In the genomic region with DNA sequence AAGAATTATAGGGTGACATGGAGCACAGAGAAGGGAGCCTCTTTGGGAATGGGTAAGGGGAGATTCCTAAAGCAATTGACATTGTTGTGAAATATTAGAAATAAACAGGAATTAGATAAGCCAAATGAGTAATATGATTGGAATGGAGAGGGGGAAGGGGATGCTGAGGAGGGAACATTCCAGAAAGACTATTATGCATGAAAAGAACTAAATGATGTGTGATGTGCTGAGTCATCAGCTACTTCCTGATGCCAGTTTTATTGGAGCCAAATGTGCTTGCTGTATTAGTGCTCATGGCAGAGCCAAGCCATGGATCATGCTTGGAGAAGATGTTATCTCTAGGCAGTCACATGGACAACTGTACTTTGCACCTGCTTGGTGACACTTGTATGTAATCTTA, we compare ENCODE assay signal across 13 cellular contexts.
A peak's percentile ranks its signal among the peaks of the same experiment; 100 is the strongest.
DNase-seq lines count a peak whose midpoint lies in the region; ATAC-seq and TF ChIP-seq lines count a peak whose summit lies in the region.
"Had no signal": no experiment of that assay in that cellular context is flagged by ENCODE, and none has a peak within 500 bp of the region (broad histone marks: within the 10 kb centered on the region; RNA-seq: fewer than 3 reads in every experiment).

No MANE protein-coding gene starts in this region.

- no peak overlapping the region for H2AK5ac ChIP-seq in mesenchymal stem cell (ENCODE audit: low read length, severe bottlenecking)

- no peak overlapping the region for H4K8ac ChIP-seq in mesenchymal stem cell (ENCODE audit: low read length)

- H2BK120ac ChIP-seq in mesenchymal stem cell (ENCODE audit: low read depth, low read length), result no peak overlapping the region

- no peak overlapping the region for H2BK12ac ChIP-seq in mesenchymal stem cell (ENCODE audit: low read length in 2 of 2)

- no peak overlapping the region for H3K9ac ChIP-seq in mesenchymal stem cell (ENCODE audit: low read length)
- H3K9ac ChIP-seq: KMS-11 had no signal

- H3K4me3 Mint-ChIP-seq in GM23338, result no peak overlapping the region

- H3K9me2 ChIP-seq in GM23338 (ENCODE audit: insufficient read depth), result no peaks in the 10 kb centered on the region

- no peaks in the 10 kb centered on the region for H3K9me3 Mint-ChIP-seq in GM23338

- no peak overlapping the region for H2BK15ac ChIP-seq in mesenchymal stem cell (ENCODE audit: low read depth, poor library complexity, severe bottlenecking)

- no peaks in the 10 kb centered on the region for H3K79me1 ChIP-seq in mesenchymal stem cell (replicated peaks; ENCODE audit: low read length, poor library complexity, severe bottlenecking)

- no peak overlapping the region for H3K4ac ChIP-seq in mesenchymal stem cell (ENCODE audit: low read depth in 1 of 2, low read length in 2 of 2)

- in situ Hi-C loops in Caki2 (cut with HindIII; ENCODE audit: low pct_unique_long_range_greater_than_20kb, low sequenced_read_pairs), result no loop called here

- no peaks in the 10 kb centered on the region for H3K9me3 ChIP-seq in mesenchymal stem cell (ENCODE audit: control insufficient read depth, low read length)

- H3K27ac Mint-ChIP-seq in GM23338, result no peak overlapping the region

- no peak overlapping the region for H3K14ac ChIP-seq in mesenchymal stem cell (ENCODE audit: low read length in 2 of 2)

- H3K36me3 ChIP-seq in mesenchymal stem cell (ENCODE audit: control insufficient read depth in 1 of 2, insufficient read depth in 2 of 2, low read depth in 1 of 2, low read length in 2 of 2) (no peaks in the 10 kb centered on the region), GM23338 (ENCODE audit: insufficient read depth) (no peaks in the 10 kb centered on the region)

- H3F3A ChIP-seq in GM23338 (replicated peaks; ENCODE audit: low read depth), result no peaks in the 10 kb centered on the region

- H2BK5ac ChIP-seq in mesenchymal stem cell (ENCODE audit: low read depth, low read length, poor library complexity, severe bottlenecking), result no peak overlapping the region

- H3K4me3 ChIP-seq in mesenchymal stem cell (ENCODE audit: insufficient read depth in 1 of 2, low read depth in 1 of 2, low read length in 2 of 2) (no peak overlapping the region), GM23338 (no peak overlapping the region)

- no peak for TF ChIP-seq CTCF in GM23338 (conservative IDR thresholded peaks at IDR 0.05; ENCODE audit: low read depth in 2 of 2)

- no peak overlapping the region for H3K4me2 ChIP-seq in mesenchymal stem cell (ENCODE audit: low read length, poor library complexity, severe bottlenecking)
- no peak overlapping the region for H3K4me2 ChIP-seq in GM23338
- H3K4me2 ChIP-seq: KMS-11 had no signal

- H3K23ac ChIP-seq in mesenchymal stem cell (ENCODE audit: low read length in 2 of 2), result no peak overlapping the region

- no peak for ATAC-seq in GM23338

- H3K4me1 ChIP-seq in mesenchymal stem cell (ENCODE audit: control insufficient read depth, insufficient read depth, low read depth, low read length) (no peaks in the 10 kb centered on the region), GM23338 (ENCODE audit: insufficient read depth) (no peaks in the 10 kb centered on the region)

- no peaks in the 10 kb centered on the region for H3K36me3 Mint-ChIP-seq in GM23338 (ENCODE audit: low read depth)

- peak; percentile 76 for DNase-seq in Caki2 (ENCODE audit: low read depth)
- peak; percentile 70 for DNase-seq in NCI-H226
- DNase-seq in dermis microvascular lymphatic vessel endothelial cell (ENCODE audit: low read depth in 2 of 2), result peak; percentile 43 to 78
- DNase-seq in mesenchymal stem cell, result peak; percentile 52
- DNase-seq in GM23338 (ENCODE audit: low spot score), result no peak
- no peak for DNase-seq in NCI-H345 treated with DMSO at 0.1 percent for 48 hours (lab: John Stamatoyannopoulos, UW; ENCODE audit: unreplicated experiment)
- DNase-seq in stimulated activated CD4-positive, alpha-beta T cell treated with anti-CD3 and anti-CD28 coated beads, Interleukin-2, amount 100 ng/mL, for 48 hours, result no peak
- no peak for DNase-seq in DMS 273 (lab: John Stamatoyannopoulos, UW; ENCODE audit: unreplicated experiment)
- DNase-seq: activated T-cell treated with anti-CD3 and anti-CD28 coated beads, Interleukin-2, amount 50 U/mL, for 1 hour; cerebellar nuclear complex; NCI-H524; nucleus accumbens had no signal

- H2AFZ ChIP-seq in mesenchymal stem cell (ENCODE audit: low read depth, low read length) (no peak overlapping the region), GM23338 (no peak overlapping the region)

- no peaks in the 10 kb centered on the region for H3K79me2 ChIP-seq in GM23338 (replicated peaks; ENCODE audit: insufficient read depth)

- H3K27me3 ChIP-seq in mesenchymal stem cell (ENCODE audit: control insufficient read depth in 1 of 2, insufficient read depth in 1 of 2, low read length in 2 of 2) (no peaks in the 10 kb centered on the region), GM23338 (ENCODE audit: insufficient read depth) (no peaks in the 10 kb centered on the region)

- no peak overlapping the region for H3K18ac ChIP-seq in mesenchymal stem cell (ENCODE audit: low read depth in 1 of 2, low read length in 2 of 2)

- H3K4me1 Mint-ChIP-seq in GM23338, result no peaks in the 10 kb centered on the region

- H4K20me1 ChIP-seq in GM23338 (replicated peaks; ENCODE audit: insufficient read depth), result no peaks in the 10 kb centered on the region

- H4K91ac ChIP-seq in mesenchymal stem cell (ENCODE audit: low read length), result no peak overlapping the region

- H3K27ac ChIP-seq in mesenchymal stem cell (ENCODE audit: low read length, poor library complexity, severe bottlenecking) (peak overlapping the region; percentile 71), GM23338 (ENCODE audit: low read depth) (no peak overlapping the region)
- H3K27ac ChIP-seq: KMS-11 had no signal

- H3K27me3 Mint-ChIP-seq in GM23338 (ENCODE audit: insufficient read depth, low read depth, poor library complexity), result no peaks in the 10 kb centered on the region

TF ChIP-seq in GM23338, 12 proteins besides CTCF, POLR2A, EP300 and RAD21:
- TF ChIP-seq POLR2AphosphoS5 (IDR thresholded peaks at IDR 0.05; ENCODE audit: low read depth), result no peak

Comparison
In these comparisons a context has a peak if more than half of its experiments do, and no peak if none do; other contexts are left out.
1. DNase-seq: peak in Caki2 (single experiment), NCI-H226 (single experiment), dermis microvascular lymphatic vessel endothelial cell (2 of 2) and mesenchymal stem cell (single experiment); none in GM23338 (single experiment), NCI-H345 treated with DMSO at 0.1 percent for 48 hours (single experiment), stimulated activated CD4-positive, alpha-beta T cell treated with anti-CD3 and anti-CD28 coated beads, Interleukin-2, amount 100 ng/mL, for 48 hours (0 of 2) and DMS 273 (single experiment).